1 cellular context compared by ENCODE assay signal in the genomic region with DNA sequence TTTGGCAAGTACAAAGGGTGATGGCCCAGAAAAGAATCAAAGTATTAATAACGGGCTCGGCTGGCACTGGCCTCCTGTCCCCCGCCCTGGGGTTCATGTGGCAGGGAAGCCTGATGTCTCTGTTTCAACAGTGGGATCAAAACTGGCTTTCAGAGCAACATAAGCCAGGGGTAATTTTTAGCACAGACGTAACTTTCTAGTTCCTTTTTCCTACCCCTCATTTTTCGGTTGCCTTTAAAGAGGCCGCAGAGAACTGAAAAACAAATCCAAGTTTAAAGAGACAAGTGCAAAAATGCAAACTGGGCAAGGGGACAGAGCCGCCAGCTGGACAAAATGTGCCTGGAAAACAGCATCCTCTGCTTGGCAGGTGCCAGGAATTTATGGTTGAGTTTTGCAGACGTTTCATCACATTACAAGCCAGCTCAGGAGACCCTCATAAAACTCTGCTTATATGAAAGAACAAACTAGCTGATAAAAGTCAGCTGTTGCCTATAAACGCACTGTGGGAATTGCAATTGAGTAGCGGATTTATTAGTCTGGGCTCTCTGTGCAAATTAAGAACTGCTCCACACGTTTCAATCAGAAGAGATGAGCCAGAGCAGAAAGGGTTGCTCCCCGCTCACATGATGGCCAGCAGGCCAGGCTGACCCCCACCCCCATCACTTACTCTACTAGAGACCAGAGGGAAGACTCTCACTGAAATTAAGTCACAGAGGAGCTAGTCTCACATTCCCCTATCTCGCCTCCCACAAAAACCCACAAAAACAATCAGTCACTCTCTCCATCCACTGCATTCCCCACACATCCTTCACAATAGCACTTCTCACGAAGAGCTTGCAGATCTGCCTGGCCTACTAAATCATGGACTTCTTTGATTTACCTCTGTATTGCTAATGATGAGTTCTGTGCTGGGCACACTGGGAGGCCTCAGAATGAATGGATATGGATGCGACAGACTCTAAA.
TF ChIP-seq lines count a peak whose summit lies in the region.

No MANE protein-coding gene starts in this region.

TF ChIP-seq in HepG2, 621 proteins besides CTCF, POLR2A, EP300 and RAD21:
- TF ChIP-seq STAG1 (CRISPR knock-in tag; IDR thresholded peaks at IDR 0.05) (peak; percentile 21; the same call in 1 of the 2 replicates), ZNF704 (CRISPR knock-in tag; IDR thresholded peaks at IDR 0.05; ENCODE audit: borderline replicate concordance) (no peak), ZNF788 (CRISPR knock-in tag; IDR thresholded peaks at IDR 0.05; ENCODE audit: borderline replicate concordance) (no peak), RNF219 (CRISPR knock-in tag; IDR thresholded peaks at IDR 0.05) (no peak), CBX2 (IDR thresholded peaks at IDR 0.05; ENCODE audit: low read depth, low read length) (no peak), CBX2 (CRISPR knock-in tag; IDR thresholded peaks at IDR 0.05; ENCODE audit: low read depth) (no peak), MAZ (IDR thresholded peaks at IDR 0.05; ENCODE audit: borderline replicate concordance, low read depth, low read length) (no peak), MAZ (CRISPR knock-in tag; IDR thresholded peaks at IDR 0.05; ENCODE audit: low read depth) (no peak)
- TF ChIP-seq, protein P1, sequence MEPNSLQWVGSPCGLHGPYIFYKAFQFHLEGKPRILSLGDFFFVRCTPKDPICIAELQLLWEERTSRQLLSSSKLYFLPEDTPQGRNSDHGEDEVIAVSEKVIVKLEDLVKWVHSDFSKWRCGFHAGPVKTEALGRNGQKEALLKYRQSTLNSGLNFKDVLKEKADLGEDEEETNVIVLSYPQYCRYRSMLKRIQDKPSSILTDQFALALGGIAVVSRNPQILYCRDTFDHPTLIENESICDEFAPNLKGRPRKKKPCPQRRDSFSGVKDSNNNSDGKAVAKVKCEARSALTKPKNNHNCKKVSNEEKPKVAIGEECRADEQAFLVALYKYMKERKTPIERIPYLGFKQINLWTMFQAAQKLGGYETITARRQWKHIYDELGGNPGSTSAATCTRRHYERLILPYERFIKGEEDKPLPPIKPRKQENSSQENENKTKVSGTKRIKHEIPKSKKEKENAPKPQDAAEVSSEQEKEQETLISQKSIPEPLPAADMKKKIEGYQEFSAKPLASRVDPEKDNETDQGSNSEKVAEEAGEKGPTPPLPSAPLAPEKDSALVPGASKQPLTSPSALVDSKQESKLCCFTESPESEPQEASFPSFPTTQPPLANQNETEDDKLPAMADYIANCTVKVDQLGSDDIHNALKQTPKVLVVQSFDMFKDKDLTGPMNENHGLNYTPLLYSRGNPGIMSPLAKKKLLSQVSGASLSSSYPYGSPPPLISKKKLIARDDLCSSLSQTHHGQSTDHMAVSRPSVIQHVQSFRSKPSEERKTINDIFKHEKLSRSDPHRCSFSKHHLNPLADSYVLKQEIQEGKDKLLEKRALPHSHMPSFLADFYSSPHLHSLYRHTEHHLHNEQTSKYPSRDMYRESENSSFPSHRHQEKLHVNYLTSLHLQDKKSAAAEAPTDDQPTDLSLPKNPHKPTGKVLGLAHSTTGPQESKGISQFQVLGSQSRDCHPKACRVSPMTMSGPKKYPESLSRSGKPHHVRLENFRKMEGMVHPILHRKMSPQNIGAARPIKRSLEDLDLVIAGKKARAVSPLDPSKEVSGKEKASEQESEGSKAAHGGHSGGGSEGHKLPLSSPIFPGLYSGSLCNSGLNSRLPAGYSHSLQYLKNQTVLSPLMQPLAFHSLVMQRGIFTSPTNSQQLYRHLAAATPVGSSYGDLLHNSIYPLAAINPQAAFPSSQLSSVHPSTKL (CRISPR knock-in tag; IDR thresholded peaks at IDR 0.05), result no peak
- TF ChIP-seq, protein P2, sequence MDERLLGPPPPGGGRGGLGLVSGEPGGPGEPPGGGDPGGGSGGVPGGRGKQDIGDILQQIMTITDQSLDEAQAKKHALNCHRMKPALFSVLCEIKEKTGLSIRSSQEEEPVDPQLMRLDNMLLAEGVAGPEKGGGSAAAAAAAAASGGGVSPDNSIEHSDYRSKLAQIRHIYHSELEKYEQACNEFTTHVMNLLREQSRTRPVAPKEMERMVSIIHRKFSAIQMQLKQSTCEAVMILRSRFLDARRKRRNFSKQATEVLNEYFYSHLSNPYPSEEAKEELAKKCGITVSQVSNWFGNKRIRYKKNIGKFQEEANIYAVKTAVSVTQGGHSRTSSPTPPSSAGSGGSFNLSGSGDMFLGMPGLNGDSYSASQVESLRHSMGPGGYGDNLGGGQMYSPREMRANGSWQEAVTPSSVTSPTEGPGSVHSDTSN (CRISPR knock-in tag; IDR thresholded peaks at IDR 0.05), result no peak
